Comparison of ENCODE assay signal across 8 cellular contexts in the genomic region with DNA sequence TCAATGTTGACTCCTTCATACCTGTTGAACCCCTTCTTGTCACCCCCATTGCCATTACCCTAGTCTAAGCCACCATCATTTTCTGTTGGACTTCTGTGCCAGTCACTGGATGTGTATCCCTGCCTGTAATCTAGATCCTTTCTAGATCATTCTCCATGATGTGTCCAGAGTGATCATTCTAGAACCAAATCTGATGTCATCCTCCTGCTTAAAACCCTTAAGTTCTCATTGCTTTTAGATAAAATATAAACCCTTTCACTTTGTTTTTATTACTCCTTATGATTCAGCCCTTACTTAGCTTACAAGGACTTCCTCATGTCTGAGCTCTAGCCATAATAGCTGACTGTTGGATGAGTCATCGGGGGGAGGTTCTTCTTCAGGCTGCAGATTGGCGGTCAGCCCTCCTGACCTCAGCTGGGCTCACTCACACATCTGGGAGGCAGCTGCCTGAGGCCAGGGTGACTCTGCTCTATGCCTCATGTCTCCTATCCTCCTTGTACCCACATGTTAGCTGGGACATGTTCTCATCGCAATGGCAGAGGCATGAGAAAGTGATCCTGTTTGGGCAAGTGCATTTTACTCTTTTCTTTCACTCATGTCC.
A peak's percentile ranks its signal among the peaks of the same experiment; 100 is the strongest.
DNase-seq lines count a peak whose midpoint lies in the region; ATAC-seq and TF ChIP-seq lines count a peak whose summit lies in the region.

No MANE protein-coding gene starts in this region.

- H4K20me1 ChIP-seq in neural progenitor cell (ENCODE audit: low read depth): no peaks in the 10 kb centered on the region

- no peaks in the 10 kb centered on the region for H3K9me3 ChIP-seq in A673 (ENCODE audit: low read depth, low read length, poor library complexity, severe bottlenecking)
- H3K9me3 ChIP-seq in right cardiac atrium (ENCODE audit: control insufficient read depth, low read length): no peaks in the 10 kb centered on the region
- H3K9me3 ChIP-seq in subcutaneous abdominal adipose tissue (ENCODE audit: control insufficient read depth in 5 of 5, low read length in 5 of 5): no peaks in the 10 kb centered on the region
- H3K9me3 ChIP-seq in neural progenitor cell (ENCODE audit: low read depth): no peaks in the 10 kb centered on the region

- ATAC-seq in HG03060 (IDR thresholded peaks at IDR 0.05; ENCODE audit: low read depth, unreplicated experiment) (peak; percentile 86), right cardiac atrium (peak; percentile 84 to 95), GM21447 (IDR thresholded peaks at IDR 0.05; ENCODE audit: unreplicated experiment) (no peak)

- CTCF ChIA-PET in A673 (lab: Charles Lee): no interaction called here
- CTCF ChIA-PET in activated CD4-positive, alpha-beta memory T cell treated with anti-CD3 and anti-CD28 coated beads, Interleukin-2, amount 10 ng/mL, durations not matched to agents 7 days and 5 days (lab: Charles Lee): no interaction called here

- DNase-seq in A673 (ENCODE audit: low spot score) (peak; percentile 57), right cardiac atrium (peak; percentile 80 to 89 (median 82)), NCI-H446 treated with DMSO at 0.1 percent for 48 hours (lab: John Stamatoyannopoulos, UW) (no peak), neural progenitor cell (ENCODE audit: low spot score) (no peak)
- peak; percentile 36 for DNase-seq in activated CD4-positive, alpha-beta memory T cell treated with anti-CD3 and anti-CD28 coated beads, Interleukin-2, amount 10 ng/mL, durations not matched to agents 7 days and 5 days

- H3K27ac Mint-ChIP-seq in activated CD4-positive, alpha-beta memory T cell treated with anti-CD3 and anti-CD28 coated beads, Interleukin-2, amount 10 ng/mL, durations not matched to agents 7 days and 5 days: no peak overlapping the region
- H3K27ac Mint-ChIP-seq in neural progenitor cell: no peak overlapping the region

- BruUV-seq in A673 (replicated peaks; lab: Mats Ljungman, UMichigan): no TSS peak

- H3K4me2 ChIP-seq in neural progenitor cell: no peak overlapping the region

- H3K4me1 Mint-ChIP-seq in activated CD4-positive, alpha-beta memory T cell treated with anti-CD3 and anti-CD28 coated beads, Interleukin-2, amount 10 ng/mL, durations not matched to agents 7 days and 5 days: peaks cover 6% of the 10 kb centered on the region
- peaks cover 5% of the 10 kb centered on the region for H3K4me1 Mint-ChIP-seq in neural progenitor cell

- no peaks in the 10 kb centered on the region for H3K36me3 Mint-ChIP-seq in activated CD4-positive, alpha-beta memory T cell treated with anti-CD3 and anti-CD28 coated beads, Interleukin-2, amount 10 ng/mL, durations not matched to agents 7 days and 5 days (ENCODE audit: low read depth)
- H3K36me3 Mint-ChIP-seq in neural progenitor cell: no peaks in the 10 kb centered on the region

- no peaks in the 10 kb centered on the region for H3K9me3 Mint-ChIP-seq in activated CD4-positive, alpha-beta memory T cell treated with anti-CD3 and anti-CD28 coated beads, Interleukin-2, amount 10 ng/mL, durations not matched to agents 7 days and 5 days
- no peaks in the 10 kb centered on the region for H3K9me3 Mint-ChIP-seq in neural progenitor cell

- no peaks in the 10 kb centered on the region for H3K27me3 Mint-ChIP-seq in activated CD4-positive, alpha-beta memory T cell treated with anti-CD3 and anti-CD28 coated beads, Interleukin-2, amount 10 ng/mL, durations not matched to agents 7 days and 5 days
- no peaks in the 10 kb centered on the region for H3K27me3 Mint-ChIP-seq in neural progenitor cell (ENCODE audit: insufficient read depth, low read depth)

- H3K27ac ChIP-seq in A673 (ENCODE audit: low read depth, low read length, poor library complexity, severe bottlenecking): no peak overlapping the region
- peak overlapping the region; percentile 63 for H3K27ac ChIP-seq in right cardiac atrium (ENCODE audit: low read length)
- H3K27ac ChIP-seq in subcutaneous abdominal adipose tissue (ENCODE audit: low read depth, low read length): peak overlapping the region; percentile 73
- H3K27ac ChIP-seq in neural progenitor cell: no peak overlapping the region

- no peak overlapping the region for H2AFZ ChIP-seq in neural progenitor cell (replicated peaks)

- intact Hi-C loops in A673 (cut with micrococcal nuclease; ENCODE audit: unreplicated experiment) (no loop called here), right cardiac atrium (cut with DNase I) (no loop called here)

- POLR2A ChIA-PET in A673 (lab: Charles Lee; ENCODE audit: low non-redundant PET): no interaction called here
- POLR2A ChIA-PET in activated CD4-positive, alpha-beta memory T cell treated with anti-CD3 and anti-CD28 coated beads, Interleukin-2, amount 10 ng/mL, durations not matched to agents 7 days and 5 days (lab: Charles Lee): no interaction called here

- H3K4me3 ChIP-seq in A673 (ENCODE audit: low read depth, low read length, poor library complexity, severe bottlenecking): no peak overlapping the region
- H3K4me3 ChIP-seq in right cardiac atrium (ENCODE audit: low read length): no peak overlapping the region
- H3K4me3 ChIP-seq in subcutaneous abdominal adipose tissue (ENCODE audit: low read depth in 1 of 5, low read length in 5 of 5): peak overlapping the region in 1 of 5 donors; percentile 13
- no peak overlapping the region for H3K4me3 ChIP-seq in neural progenitor cell

- H3F3A ChIP-seq in neural progenitor cell (ENCODE audit: low read depth): no peaks in the 10 kb centered on the region

- H3K36me3 ChIP-seq in A673 (ENCODE audit: insufficient read depth, low read length, poor library complexity, severe bottlenecking) (no peaks in the 10 kb centered on the region), subcutaneous abdominal adipose tissue (ENCODE audit: control insufficient read depth in 5 of 5, insufficient read depth in 5 of 5, low read length in 5 of 5) (peaks cover 0 to 3% (median 0%) of the 10 kb centered on the region in 5 donors), neural progenitor cell (no peaks in the 10 kb centered on the region)

- no peak overlapping the region for H3K9ac ChIP-seq in subcutaneous abdominal adipose tissue (ENCODE audit: low read length in 5 of 5)
- H3K9ac ChIP-seq in neural progenitor cell: no peak overlapping the region

- no peak for TF ChIP-seq CTCF in A673 (conservative IDR thresholded peaks at IDR 0.05; ENCODE audit: low read depth, low read length)
- no peak for TF ChIP-seq CTCF in neural progenitor cell (IDR thresholded peaks at IDR 0.05)

- H3K79me2 ChIP-seq in neural progenitor cell (ENCODE audit: low read depth): no peaks in the 10 kb centered on the region

- no peaks in the 10 kb centered on the region for H3K27me3 ChIP-seq in A673 (replicated peaks; ENCODE audit: insufficient read depth, low read depth, low read length, poor library complexity)
- H3K27me3 ChIP-seq in right cardiac atrium (ENCODE audit: control insufficient read depth, insufficient read depth): no peaks in the 10 kb centered on the region
- H3K27me3 ChIP-seq in subcutaneous abdominal adipose tissue (ENCODE audit: control insufficient read depth in 5 of 5, insufficient read depth in 4 of 5, low read length in 5 of 5): no peaks in the 10 kb centered on the region
- H3K27me3 ChIP-seq in neural progenitor cell: no peaks in the 10 kb centered on the region

- 62% methylated on average over 3 of the region's 3 CpGs for WGBS in right cardiac atrium

- H3K4me3 Mint-ChIP-seq in activated CD4-positive, alpha-beta memory T cell treated with anti-CD3 and anti-CD28 coated beads, Interleukin-2, amount 10 ng/mL, durations not matched to agents 7 days and 5 days: no peak overlapping the region
- no peak overlapping the region for H3K4me3 Mint-ChIP-seq in neural progenitor cell

- H3K4me1 ChIP-seq in A673 (ENCODE audit: insufficient read depth, low read length, poor library complexity, severe bottlenecking): no peaks in the 10 kb centered on the region
- H3K4me1 ChIP-seq in right cardiac atrium (ENCODE audit: control insufficient read depth, insufficient read depth, low read length): peaks cover 7% of the 10 kb centered on the region
- H3K4me1 ChIP-seq in subcutaneous abdominal adipose tissue (ENCODE audit: control insufficient read depth in 5 of 5, insufficient read depth in 5 of 5, low read length in 5 of 5): peaks cover 0 to 41% (median 33%) of the 10 kb centered on the region in 5 donors
- H3K4me1 ChIP-seq in neural progenitor cell: no peaks in the 10 kb centered on the region

Comparison
In these comparisons a context has a peak if more than half of its experiments do, and no peak if none do; other contexts are left out.
1. DNase-seq: peak in A673 (single experiment), activated CD4-positive, alpha-beta memory T cell treated with anti-CD3 and anti-CD28 coated beads, Interleukin-2, amount 10 ng/mL, durations not matched to agents 7 days and 5 days (single experiment) and right cardiac atrium (3 of 3); none in NCI-H446 treated with DMSO at 0.1 percent for 48 hours (single experiment) and neural progenitor cell (single experiment).
2. H3K27ac ChIP-seq: peak in right cardiac atrium (single experiment) and subcutaneous abdominal adipose tissue (single experiment); none in A673 (single experiment) and neural progenitor cell (single experiment).